8 cellular contexts compared by ENCODE assay signal in the genomic region with DNA sequence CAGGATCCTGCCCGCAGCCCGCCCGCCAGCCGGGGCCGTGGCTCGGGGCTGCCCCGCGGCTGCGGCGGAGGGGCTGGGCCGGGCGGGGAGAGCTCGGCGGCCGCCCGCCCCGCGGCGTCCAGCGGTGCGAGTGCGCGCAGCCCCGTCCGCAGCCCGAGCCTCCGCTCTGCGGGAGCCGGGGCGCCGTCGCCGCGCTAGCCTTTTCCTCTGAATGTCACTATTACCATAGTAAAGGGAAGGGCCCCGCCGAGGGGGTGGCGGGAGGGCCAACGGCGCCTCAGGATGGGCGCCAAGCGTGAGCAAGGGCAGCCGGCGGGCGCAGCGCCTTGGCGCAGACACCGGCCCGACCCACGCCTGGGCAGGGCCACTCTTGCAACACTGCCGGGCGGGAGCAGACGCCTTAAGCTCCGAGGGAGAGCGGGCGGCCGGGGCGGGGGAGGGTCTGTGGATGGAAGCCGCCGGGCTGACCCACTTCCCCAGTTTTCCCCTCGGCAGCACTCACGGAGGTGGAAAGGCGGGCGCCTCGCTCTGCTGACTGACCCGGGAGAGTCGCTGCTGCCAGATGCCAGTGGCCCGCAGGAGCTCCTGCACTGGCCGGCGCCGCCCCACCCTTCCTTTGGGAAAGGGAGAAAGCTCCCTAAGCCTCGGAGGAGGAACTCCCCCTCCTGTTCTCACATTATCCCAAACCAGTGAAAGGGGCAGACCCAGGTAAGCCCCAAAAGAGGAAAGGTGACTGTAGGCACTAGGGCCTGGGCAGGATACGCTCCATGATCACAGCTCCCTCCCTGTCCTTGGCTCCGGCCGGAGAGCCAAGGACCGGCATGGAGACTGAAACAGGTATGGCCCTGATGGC.
DNase-seq lines count a peak whose midpoint lies in the region; ATAC-seq lines count a peak whose summit lies in the region.

No MANE protein-coding gene starts in this region.

- intact Hi-C loops in left colon (cut with DNase I, micrococcal nuclease), result no loop called here

- peaks cover 23% of the 10 kb centered on the region for H3K27me3 ChIP-seq in H7 (ENCODE audit: control insufficient read depth, insufficient read depth, low read length)

- H3K27ac Mint-ChIP-seq in stimulated activated memory B cell treated with anti-CD40 and anti-IgM and Interleukin-4, amounts not matched to agents 10 μg/mL and 1 μg/mL and 100 μg/mL, for 72 hours, result no peak overlapping the region

- H3K36me3 Mint-ChIP-seq in stimulated activated memory B cell treated with anti-CD40 and anti-IgM and Interleukin-4, amounts not matched to agents 10 μg/mL and 1 μg/mL and 100 μg/mL, for 72 hours, result no peaks in the 10 kb centered on the region

- H3K36me3 ChIP-seq in H7 (replicated peaks; ENCODE audit: control insufficient read depth, insufficient read depth, low read length), result no peaks in the 10 kb centered on the region

- ATAC-seq in left colon, result peak; percentile 81
- ATAC-seq in stimulated activated memory B cell treated with anti-CD40 and anti-IgM and Interleukin-4, amounts not matched to agents 10 μg/mL and 1 μg/mL and 100 μg/mL, for 72 hours, result peak; percentile 49

- no peaks in the 10 kb centered on the region for H3K4me1 Mint-ChIP-seq in stimulated activated memory B cell treated with anti-CD40 and anti-IgM and Interleukin-4, amounts not matched to agents 10 μg/mL and 1 μg/mL and 100 μg/mL, for 72 hours

- H3K4me3 ChIP-seq in H7 (ENCODE audit: insufficient read depth, low read depth, low read length), result peak overlapping the region; percentile 72

- H3K9me3 Mint-ChIP-seq in stimulated activated memory B cell treated with anti-CD40 and anti-IgM and Interleukin-4, amounts not matched to agents 10 μg/mL and 1 μg/mL and 100 μg/mL, for 72 hours, result no peaks in the 10 kb centered on the region

- peaks cover 62% of the 10 kb centered on the region for H3K27me3 Mint-ChIP-seq in stimulated activated memory B cell treated with anti-CD40 and anti-IgM and Interleukin-4, amounts not matched to agents 10 μg/mL and 1 μg/mL and 100 μg/mL, for 72 hours

- peak; percentile 55 for DNase-seq in AG08396 (ENCODE audit: low spot score)
- DNase-seq in H7, result peak; percentile 86
- peak; percentile 23 for DNase-seq in NOMO-1 treated with dmso at 0.1 percent for 144 hours (lab: John Stamatoyannopoulos, UW; ENCODE audit: unreplicated experiment)
- peak; percentile 41 for DNase-seq in cerebellum (ENCODE audit: low spot score)
- DNase-seq in left colon, result peak; percentile 33 to 53
- DNase-seq in dedifferentiated amniotic fluid mesenchymal stem cell (ENCODE audit: extremely low spot score), result no peak
- no peak for DNase-seq in activated effector memory CD4-positive, alpha-beta T cell treated with Interleukin-2 at 50 U/mL for 16 hours

- H3K4me3 Mint-ChIP-seq in stimulated activated memory B cell treated with anti-CD40 and anti-IgM and Interleukin-4, amounts not matched to agents 10 μg/mL and 1 μg/mL and 100 μg/mL, for 72 hours, result no peak overlapping the region

Comparison
In these comparisons a context has a peak if more than half of its experiments do, and no peak if none do; other contexts are left out.
1. DNase-seq: peak in AG08396 (single experiment), H7 (single experiment), NOMO-1 treated with dmso at 0.1 percent for 144 hours (single experiment), cerebellum (single experiment) and left colon (2 of 2); none in dedifferentiated amniotic fluid mesenchymal stem cell (single experiment) and activated effector memory CD4-positive, alpha-beta T cell treated with Interleukin-2 at 50 U/mL for 16 hours (single experiment).